ENCODE assay signal across 7 cellular contexts in genomic region chr1:10980094-10980577, GRCh38. TPM values are rescaled to one million over a fixed set of nuclear protein-coding genes. Genes with fewer than 3 reads are reported as not detected.
A peak's percentile ranks its signal among the peaks of the same experiment; 100 is the strongest.
DNase-seq lines count a peak whose midpoint lies in the region; ATAC-seq, FAIRE-seq and TF ChIP-seq lines count a peak whose summit lies in the region.

No MANE protein-coding gene starts in this region.

- H3K36me3 ChIP-seq in HepG2 (replicated peaks in 1 of 2; ENCODE audit: control insufficient read depth in 1 of 2, insufficient read depth in 2 of 2, low read length in 2 of 2) (no peaks in the 10 kb centered on the region), tibial nerve (no peaks in the 10 kb centered on the region)

- TF ChIP-seq CTCF in HepG2 (CRISPR knock-in tag; IDR thresholded peaks at IDR 0.05): peak; percentile 57
- TF ChIP-seq CTCF in tibial nerve (IDR thresholded peaks at IDR 0.05): peak; percentile 12 to 48 (median 43)

- peak in 1 of 2 experiments; percentile 74; a peak in 2 of 4 replicates for TF ChIP-seq POLR2A in HepG2 (IDR thresholded peaks at IDR 0.05; ENCODE audit: insufficient read depth in 1 of 2, low read depth in 2 of 2, low read length in 2 of 2)
- TF ChIP-seq POLR2A in tibial nerve (IDR thresholded peaks at IDR 0.05): no peak

- peak overlapping the region; percentile 94 for H3K4me2 ChIP-seq in HepG2 (ENCODE audit: low read depth, low read length)

- peak overlapping the region; percentile 23 to 67 (median 34); a peak in 5 of 6 replicates for H3K4me3 ChIP-seq in HepG2 (replicated peaks in 1 of 3; ENCODE audit: insufficient read depth in 1 of 3, low read depth in 2 of 3, low read length in 3 of 3)
- peak overlapping the region in 3 of 4 donors; percentile 20 to 44 (median 20) for H3K4me3 ChIP-seq in tibial nerve

- H3K9me3 ChIP-seq in HepG2 (ENCODE audit: low read length) (no peaks in the 10 kb centered on the region), tibial nerve (no peaks in the 10 kb centered on the region)

- BruUV-seq in HepG2 (replicated peaks; lab: Mats Ljungman, UMichigan): no TSS peak

- CTCF ChIA-PET in HepG2 (lab: Yijun Ruan, JAX; ENCODE audit: low intra/inter-chr PET ratio, low total read pairs): no interaction called here

- in situ Hi-C loops in HepG2 (cut with HindIII; ENCODE audit: extremely low pct_ligation_motif_present, low pct_unique_long_range_greater_than_20kb): no loop called here

- no peaks in the 10 kb centered on the region for H4K20me1 ChIP-seq in HepG2 (ENCODE audit: insufficient read depth, low read length)

- WGBS in HepG2 (ENCODE audit: low lambda C conversion rate): 0% methylated on average over 9 of the region's 15 CpGs
- 7 to 8% methylated on average over 15 of the region's 15 CpGs for WGBS in tibial nerve, 2 donors

- ATAC-seq in HepG2: peak; percentile 94
- ATAC-seq in GM19452 (IDR thresholded peaks at IDR 0.05; ENCODE audit: unreplicated experiment): no peak

- H2AFZ ChIP-seq in HepG2 (ENCODE audit: low read length): no peak overlapping the region

- DNase-seq in LHCN-M2 (ENCODE audit: low read depth) (peak; percentile 78), ecto neural progenitor cell (ENCODE audit: low spot score) (peak; percentile 93), HepG2 (ENCODE audit: low spot score) (peak; percentile 64), tibial nerve (ENCODE audit: low spot score in 2 of 2) (peak; percentile 46 to 61), DMS114 treated with DMSO at 0.1 percent for 48 hours (lab: John Stamatoyannopoulos, UW; ENCODE audit: unreplicated experiment) (no peak), activated T-cell treated with anti-CD3 and anti-CD28 coated beads for 4 hours (no peak)

- H3K79me2 ChIP-seq in HepG2 (ENCODE audit: insufficient read depth, low read length): no peaks in the 10 kb centered on the region

- 0 out of 5 replicates have a peak, but pooled peaks cover 0 to 2% of the 10 kb centered on the region in 2 experiments for H3K27me3 ChIP-seq in HepG2 (ENCODE audit: control insufficient read depth in 1 of 2, insufficient read depth in 2 of 2, low read length in 2 of 2)
- no peaks in the 10 kb centered on the region for H3K27me3 ChIP-seq in tibial nerve

- FAIRE-seq in HepG2 (lab: Jason Lieb, UNC): peak; percentile 63

- peak overlapping the region; percentile 53 for H3K9ac ChIP-seq in HepG2 (ENCODE audit: insufficient read depth, low read depth, low read length)

- H3K27ac ChIP-seq in HepG2 (ENCODE audit: extremely low read length, insufficient read depth, low read length) (peak overlapping the region; percentile 65), tibial nerve (peak overlapping the region; percentile 45 to 94 (median 74))

- H3K4me1 ChIP-seq in HepG2 (ENCODE audit: insufficient read depth, low read length) (peaks cover 63% of the 10 kb centered on the region), tibial nerve (peaks cover 0 to 61% (median 31%) of the 10 kb centered on the region in 4 donors)

- intact Hi-C loops in HepG2 (cut with micrococcal nuclease; ENCODE audit: unreplicated experiment): no loop called here

- TF ChIP-seq RAD21 in HepG2 (CRISPR knock-in tag; IDR thresholded peaks at IDR 0.05): no peak

- TF ChIP-seq EP300 in HepG2 (IDR thresholded peaks at IDR 0.05; ENCODE audit: low read depth in 2 of 2, low read length in 2 of 2) (no peak), HepG2 (CRISPR knock-in tag; IDR thresholded peaks at IDR 0.05; ENCODE audit: borderline replicate concordance) (no peak), tibial nerve (IDR thresholded peaks at IDR 0.05) (no peak)

- POLR2A ChIA-PET in HepG2 (lab: Yijun Ruan, JAX): no interaction called here

TF ChIP-seq in HepG2, 621 proteins besides CTCF, POLR2A, EP300 and RAD21 (continues in another document):
- TF ChIP-seq USF2 (IDR thresholded peaks at IDR 0.05; ENCODE audit: low read depth, low read length): no peak
- TF ChIP-seq USF2 (CRISPR knock-in tag; IDR thresholded peaks at IDR 0.05; ENCODE audit: borderline replicate concordance): no peak
- no peak for TF ChIP-seq ZBTB4 (CRISPR knock-in tag; IDR thresholded peaks at IDR 0.05; ENCODE audit: borderline replicate concordance)
- no peak for TF ChIP-seq ZBTB1 (CRISPR knock-in tag; IDR thresholded peaks at IDR 0.05; ENCODE audit: borderline replicate concordance)
- no peak for TF ChIP-seq KLF12 (CRISPR knock-in tag; IDR thresholded peaks at IDR 0.05; ENCODE audit: borderline replicate concordance)
- peak; percentile 10; the same call in 1 of the 2 replicates for TF ChIP-seq NCOR1 (IDR thresholded peaks at IDR 0.05; ENCODE audit: borderline replicate concordance, low read length)
- TF ChIP-seq IRF1 (CRISPR knock-in tag; IDR thresholded peaks at IDR 0.05; ENCODE audit: low read depth): no peak
- TF ChIP-seq ZFP36L1 (CRISPR knock-in tag; IDR thresholded peaks at IDR 0.05): no peak
- TF ChIP-seq SYNCRIP (IDR thresholded peaks at IDR 0.05; ENCODE audit: insufficient read depth, low read depth, low read length): no peak
- 0 out of 2 replicates have a peak, but pooled peaks have one; percentile 58 for TF ChIP-seq POLR2G (IDR thresholded peaks at IDR 0.05; ENCODE audit: low read depth, low read length)

RNA-seq across cellular contexts. Expression of gene TARDBP, which starts 32.3 kb away (rescaled TPM):
- total RNA-seq in LHCN-M2 (2014; rRNA removed) (61.0 and 68.9 TPM in 2 replicates), HepG2 (2016; rRNA removed; fragmentation: Illumina TruSeq; extraction: Trizol) (62.4 and 159 TPM in 2 replicates), tibial nerve (100 to 1,000 TPM; 165 to 237 (median 171) TPM)
- 127 TPM for polyA plus RNA-seq in LHCN-M2 (2012)
- 18.0 and 22.2 TPM in 2 replicates for total RNA-seq in HepG2 (2016; cell fraction: cytosol; rRNA removed; fragmentation: Illumina TruSeq; extraction: Trizol; ENCODE audit: low read depth)
- 61.9 and 166 TPM in 2 replicates for total RNA-seq in HepG2 (2016; cell fraction: insoluble cytoplasmic fraction; rRNA removed; fragmentation: Illumina TruSeq; extraction: Trizol)
- total RNA-seq in HepG2 (2016; cell fraction: membrane; rRNA removed; fragmentation: Illumina TruSeq; extraction: Trizol): 44.5 and 57.9 TPM in 2 replicates
- 75.1 and 75.6 TPM in 2 replicates for total RNA-seq in HepG2 (2016; cell fraction: nucleus; rRNA removed; fragmentation: Illumina TruSeq; extraction: Trizol)
- polyA plus RNA-seq in HepG2 (2011; rRNA removed): 78.1 and 93.0 TPM in 2 replicates
- polyA plus RNA-seq in HepG2 (2011; cell fraction: cytosol; rRNA removed): 52.7 and 80.2 TPM in 2 replicates
- polyA plus RNA-seq in HepG2 (2011; cell fraction: nucleus; rRNA removed): 205 and 230 TPM in 2 replicates
- polyA plus RNA-seq in HepG2 (2012): 127 and 172 TPM in 2 replicates
- polyA plus RNA-seq in HepG2 (2016; cell fraction: cytosol; fragmentation: Illumina TruSeq; extraction: Trizol; ENCODE audit: low read depth): 10.2 and 11.3 TPM in 2 replicates
- polyA plus RNA-seq in HepG2 (2016; cell fraction: insoluble cytoplasmic fraction; fragmentation: Illumina TruSeq; extraction: Trizol; ENCODE audit: low read depth): 370 and 411 TPM in 2 replicates
- 38.9 and 43.1 TPM in 2 replicates for polyA plus RNA-seq in HepG2 (2016; cell fraction: membrane; fragmentation: Illumina TruSeq; extraction: Trizol; ENCODE audit: low read depth)
- polyA plus RNA-seq in HepG2 (2016; cell fraction: nucleus; fragmentation: Illumina TruSeq; extraction: Trizol; ENCODE audit: insufficient read depth, low read depth): 236 and 265 TPM in 2 replicates
- 37.3 and 69.3 TPM in 2 replicates for polyA minus RNA-seq in HepG2 (2011; rRNA and poly(A)+ RNA removed; ENCODE audit: low replicate concordance)
- 75.8 and 85.2 TPM in 2 replicates for polyA minus RNA-seq in HepG2 (2011; cell fraction: cytosol; rRNA and poly(A)+ RNA removed)
- polyA minus RNA-seq in HepG2 (2011; cell fraction: nucleus; rRNA and poly(A)+ RNA removed): 227 and 240 TPM in 2 replicates

Comparison
In these comparisons a context has a peak if more than half of its experiments do, and no peak if none do; other contexts are left out.
1. DNase-seq: peak in LHCN-M2 (single experiment), ecto neural progenitor cell (single experiment), HepG2 (single experiment) and tibial nerve (2 of 2); none in DMS114 treated with DMSO at 0.1 percent for 48 hours (single experiment) and activated T-cell treated with anti-CD3 and anti-CD28 coated beads for 4 hours (single experiment).